Comparison of ENCODE assay signal across 8 cellular contexts in the genomic region with DNA sequence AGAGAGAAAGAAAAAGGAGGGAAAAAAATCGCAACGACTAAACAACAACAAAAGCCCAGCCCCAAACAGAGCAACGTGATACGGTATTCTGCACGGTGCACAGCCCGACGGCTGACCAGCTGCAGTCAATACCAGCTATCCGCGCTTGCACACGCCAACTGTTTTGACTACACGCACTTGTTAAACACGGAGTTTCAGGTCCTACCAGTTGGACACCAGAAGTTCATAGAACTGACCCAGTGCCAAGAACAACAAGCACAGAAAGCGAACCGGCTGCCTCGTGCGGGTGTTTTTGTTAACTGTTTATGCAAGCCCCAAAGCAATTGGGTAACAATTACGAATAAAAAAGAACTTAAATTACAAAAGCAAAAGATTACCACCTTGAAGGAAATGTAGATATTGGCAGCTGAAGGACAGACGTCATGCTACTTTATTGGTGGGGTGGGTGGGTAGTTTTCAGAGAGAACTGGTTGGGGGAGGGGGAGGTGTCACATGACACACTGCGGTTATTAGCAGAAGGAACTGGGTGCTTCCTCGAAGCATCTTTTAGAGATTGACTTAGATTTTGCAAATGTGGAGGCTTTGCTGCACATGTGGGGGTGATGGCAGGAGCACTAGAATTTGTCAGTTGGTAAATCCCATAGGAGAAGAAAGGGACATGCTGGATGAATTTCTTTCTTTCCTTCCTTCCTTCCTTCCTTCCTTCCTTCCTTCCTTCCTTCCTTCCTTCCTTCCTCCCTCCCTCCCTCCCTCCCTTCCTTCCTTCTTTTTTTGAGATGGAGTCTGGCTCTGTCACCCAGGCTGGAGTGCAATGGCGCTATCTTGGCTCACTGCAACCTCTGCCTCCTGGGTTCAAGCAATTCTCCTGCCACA.
A peak's percentile ranks its signal among the peaks of the same experiment; 100 is the strongest.
DNase-seq lines count a peak whose midpoint lies in the region; ATAC-seq, FAIRE-seq and TF ChIP-seq lines count a peak whose summit lies in the region.

No MANE protein-coding gene starts in this region.

- no peak for TF ChIP-seq RAD21 in A549 (conservative IDR thresholded peaks at IDR 0.05 in 1 of 2, IDR thresholded peaks at IDR 0.05 in 1 of 2)

- TF ChIP-seq CTCF in A549 (IDR thresholded peaks at IDR 0.05) (no peak), GM13977 (IDR thresholded peaks at IDR 0.05; ENCODE audit: extremely low read depth, insufficient read depth, missing control alignments) (no peak), LNCaP clone FGC (IDR thresholded peaks at IDR 0.05; ENCODE audit: control insufficient read depth, extremely low read depth, insufficient read depth) (no peak), WI38 (IDR thresholded peaks at IDR 0.05; ENCODE audit: low read depth, low read length) (no peak)

- TF ChIP-seq POLR2A in A549 (IDR thresholded peaks at IDR 0.05; ENCODE audit: low read length) = no peak

- in situ Hi-C loops in GM13977 (cut with MboI; ENCODE audit: low pct_unique_long_range_greater_than_20kb, low sequenced_read_pairs, unreplicated experiment) = no loop called here

- CTCF ChIA-PET in A549 (lab: Yijun Ruan, JAX) = interaction anchor here (0.6 to 1.2 kb wide), 2 partner anchors 16 to 351 kb away, joined by 3 read pairs; no protein-coding TSS in a partner anchor

- ATAC-seq in A549 = peak in 1 of 2 experiments; percentile 68; a peak in 4 of 6 replicates
- ATAC-seq in left lobe of liver = peak; percentile 97

- 47% methylated on average over 20 of the region's 21 CpGs for WGBS in A549 (ENCODE audit: missing lambda C conversion rate)

- DNase-seq in A549 (ENCODE audit: low read depth in 1 of 2, low spot score in 1 of 2) (no peak), GM13977 (ENCODE audit: low spot score) (peak; percentile 35), LNCaP clone FGC (ENCODE audit: low read depth) (peak; percentile 99), left lobe of liver (ENCODE audit: low spot score) (peak; percentile 85), Kasumi-1 (lab: John Stamatoyannopoulos, UW) (no peak)
- DNase-seq in central memory CD4-positive, alpha-beta T cell = peak; percentile 90
- DNase-seq in stimulated activated CD8-positive, alpha-beta memory T cell treated with anti-CD3 and anti-CD28 coated beads, Interleukin-4, amount 100 ng/mL, for 24 hours (ENCODE audit: low read depth) = peak; percentile 23

- FAIRE-seq in A549 (lab: Jason Lieb, UNC) = no peak

- TF ChIP-seq EP300 in A549 (IDR thresholded peaks at IDR 0.05) = no peak

- POLR2A ChIA-PET in A549 (lab: Yijun Ruan, JAX) = no interaction called here

- H3K4me1 ChIP-seq in A549 = 0 out of 3 replicates have a peak, but pooled peaks cover 9% of the 10 kb centered on the region

- H3K4me3 ChIP-seq in A549 = peak overlapping the region; percentile 38; the same call in 2 of the 3 replicates
- peak overlapping the region; percentile 55 for H3K4me3 ChIP-seq in LNCaP clone FGC (ENCODE audit: low read depth, low read length)
- peak overlapping the region; percentile 54 for H3K4me3 ChIP-seq in WI38 (ENCODE audit: low read depth, low read length)

- no peak overlapping the region for H3K27ac ChIP-seq in A549

- peak overlapping the region; percentile 93 for H3K4me2 ChIP-seq in A549

- H3K9me3 ChIP-seq in A549 = no peaks in the 10 kb centered on the region

TF ChIP-seq in A549, 52 proteins besides CTCF, POLR2A, EP300 and RAD21:
- TF ChIP-seq HOXB5 (CRISPR knock-in tag; IDR thresholded peaks at IDR 0.05) = no peak
- no peak for TF ChIP-seq CHD2 (IDR thresholded peaks at IDR 0.05; ENCODE audit: low read length, partially characterized antibody)
- no peak for TF ChIP-seq JUNB (IDR thresholded peaks at IDR 0.05)
- TF ChIP-seq RARB (CRISPR knock-in tag; IDR thresholded peaks at IDR 0.05) = no peak
- TF ChIP-seq, protein P1, sequence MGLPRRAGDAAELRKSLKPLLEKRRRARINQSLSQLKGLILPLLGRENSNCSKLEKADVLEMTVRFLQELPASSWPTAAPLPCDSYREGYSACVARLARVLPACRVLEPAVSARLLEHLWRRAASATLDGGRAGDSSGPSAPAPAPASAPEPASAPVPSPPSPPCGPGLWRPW (IDR thresholded peaks at IDR 0.05) = no peak
- TF ChIP-seq, protein P2, sequence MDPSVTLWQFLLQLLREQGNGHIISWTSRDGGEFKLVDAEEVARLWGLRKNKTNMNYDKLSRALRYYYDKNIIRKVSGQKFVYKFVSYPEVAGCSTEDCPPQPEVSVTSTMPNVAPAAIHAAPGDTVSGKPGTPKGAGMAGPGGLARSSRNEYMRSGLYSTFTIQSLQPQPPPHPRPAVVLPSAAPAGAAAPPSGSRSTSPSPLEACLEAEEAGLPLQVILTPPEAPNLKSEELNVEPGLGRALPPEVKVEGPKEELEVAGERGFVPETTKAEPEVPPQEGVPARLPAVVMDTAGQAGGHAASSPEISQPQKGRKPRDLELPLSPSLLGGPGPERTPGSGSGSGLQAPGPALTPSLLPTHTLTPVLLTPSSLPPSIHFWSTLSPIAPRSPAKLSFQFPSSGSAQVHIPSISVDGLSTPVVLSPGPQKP (IDR thresholded peaks at IDR 0.05; ENCODE audit: low read depth, low read length) = no peak
- TF ChIP-seq FOXS1 (CRISPR knock-in tag; IDR thresholded peaks at IDR 0.05) = peak; percentile 57; the same call in 1 of the 2 replicates

Comparison
In these comparisons a context has a peak if more than half of its experiments do, and no peak if none do; other contexts are left out.
1. DNase-seq: peak in GM13977 (single experiment), LNCaP clone FGC (single experiment), central memory CD4-positive, alpha-beta T cell (single experiment), left lobe of liver (single experiment) and stimulated activated CD8-positive, alpha-beta memory T cell treated with anti-CD3 and anti-CD28 coated beads, Interleukin-4, amount 100 ng/mL, for 24 hours (single experiment); none in A549 (0 of 2) and Kasumi-1 (0 of 2).
2. Peak in every context shown above with its lines, with median percentiles within 50 percentile points of each other: H3K4me3 ChIP-seq.